ENCODE assay signal across 24 cellular contexts in the genomic region with DNA sequence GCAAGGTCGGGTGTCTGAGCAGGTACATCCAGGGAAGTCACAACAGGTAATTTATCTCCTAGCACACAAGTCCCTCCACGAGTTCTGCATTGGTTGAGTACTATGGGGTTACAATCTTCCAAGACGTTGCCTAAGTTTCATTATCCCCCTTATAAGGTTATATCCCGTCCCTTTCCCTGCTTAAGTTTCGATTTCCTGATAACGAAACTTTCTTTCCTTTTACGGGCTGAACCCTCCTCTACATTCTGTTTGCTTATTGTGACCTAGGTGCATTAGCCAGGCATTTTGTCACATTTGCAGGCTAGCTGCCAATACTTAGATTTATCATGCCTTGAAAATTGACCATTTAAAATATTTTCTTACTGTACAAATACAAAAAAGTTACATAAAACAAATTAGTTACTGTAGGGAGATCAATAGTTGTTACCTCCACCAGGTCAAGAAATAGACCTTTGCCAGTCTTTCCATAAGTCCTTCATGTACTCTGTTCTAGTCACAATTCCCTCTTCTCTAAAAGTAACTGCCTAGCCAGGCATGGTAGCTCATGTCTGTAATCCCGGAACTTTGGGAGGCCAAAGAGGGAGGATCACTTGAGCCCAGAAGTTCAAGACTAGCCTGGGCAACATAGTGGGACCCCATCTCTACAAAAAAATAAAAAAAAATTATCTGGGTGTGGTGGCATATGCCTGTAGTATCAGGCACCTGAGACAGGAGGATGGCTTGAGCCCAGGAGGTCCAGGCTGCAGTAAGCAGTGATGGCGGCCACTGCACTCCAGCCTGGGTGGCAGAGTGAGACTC. TPM values are rescaled to one million over a fixed set of nuclear protein-coding genes. Genes with fewer than 3 reads are reported as not detected.
DNase-seq lines count a peak whose midpoint lies in the region; ATAC-seq and TF ChIP-seq lines count a peak whose summit lies in the region.
"Had no signal": no experiment of that assay in that cellular context is flagged by ENCODE, and none has a peak within 500 bp of the region (broad histone marks: within the 10 kb centered on the region; RNA-seq: fewer than 3 reads in every experiment).

No MANE protein-coding gene starts in this region.

- TF ChIP-seq CTCF in Calu3 (IDR thresholded peaks at IDR 0.05; ENCODE audit: unreplicated experiment) = no peak
- no peak for TF ChIP-seq CTCF in stomach (IDR thresholded peaks at IDR 0.05)
- TF ChIP-seq CTCF in OCI-LY7 (conservative IDR thresholded peaks at IDR 0.05; ENCODE audit: low read length) = no peak

- peaks cover 0 to 8% (median 2%) of the 10 kb centered on the region in 4 donors for H3K4me1 ChIP-seq in stomach
- H3K4me1 ChIP-seq in OCI-LY7 (ENCODE audit: insufficient read depth, low read length, poor library complexity, severe bottlenecking) = peaks cover 3% of the 10 kb centered on the region
- H3K4me1 ChIP-seq: A549, SJSA1 had no signal

- peaks cover 28% of the 10 kb centered on the region for H3K36me3 Mint-ChIP-seq in Calu3 (ENCODE audit: insufficient read depth, unreplicated experiment)

- no peak overlapping the region for H3K4me2 ChIP-seq in OCI-LY7 (ENCODE audit: low read length)
- H3K4me2 ChIP-seq: A549, KMS-11 had no signal

- no peaks in the 10 kb centered on the region for H3K9me3 Mint-ChIP-seq in Calu3 (ENCODE audit: low read depth, unreplicated experiment)
- H3K9me3 Mint-ChIP-seq: CD14-positive monocyte had no signal

- no peaks in the 10 kb centered on the region for H3K79me2 ChIP-seq in OCI-LY7 (ENCODE audit: insufficient read depth, low read depth, low read length)

- no peak for TF ChIP-seq POLR2A in stomach (IDR thresholded peaks at IDR 0.05)

- intact Hi-C loops in Calu3 (cut with micrococcal nuclease; ENCODE audit: unreplicated experiment) (no loop called here), stomach (cut with DNase I; ENCODE audit: low total_unique reads) (no loop called here), OCI-LY7 (cut with micrococcal nuclease; ENCODE audit: unreplicated experiment) (no loop called here)

- no peaks in the 10 kb centered on the region for H3K9me3 ChIP-seq in stomach
- no peaks in the 10 kb centered on the region for H3K9me3 ChIP-seq in OCI-LY7 (ENCODE audit: low read length)
- H3K9me3 ChIP-seq: A549, HAP-1, SJSA1 had no signal

- no peak overlapping the region for H2AFZ ChIP-seq in OCI-LY7 (ENCODE audit: low read length)
- H2AFZ ChIP-seq: GM23248 had no signal

- no peaks in the 10 kb centered on the region for H3K27me3 ChIP-seq in stomach
- H3K27me3 ChIP-seq: SJSA1 had no signal

- H3K27me3 Mint-ChIP-seq in Calu3 (ENCODE audit: unreplicated experiment) = no peaks in the 10 kb centered on the region
- H3K27me3 Mint-ChIP-seq: B cell had no signal

- H3K36me3 ChIP-seq in stomach = peaks cover 0 to 11% (median 2%) of the 10 kb centered on the region in 4 donors
- H3K36me3 ChIP-seq in OCI-LY7 (ENCODE audit: insufficient read depth, low read length) = peaks cover 8% of the 10 kb centered on the region; the same call in 1 of the 2 replicates
- H3K36me3 ChIP-seq: HAP-1, SJSA1 had no signal

- POLR2A ChIA-PET in OCI-LY7 (lab: Charles Lee) = no interaction called here

- peak overlapping the region; percentile 18 to 41 (median 26) for H3K4me3 ChIP-seq in stomach
- H3K4me3 ChIP-seq in OCI-LY7 (ENCODE audit: low read depth, low read length, poor library complexity, severe bottlenecking) = no peak overlapping the region
- H3K4me3 ChIP-seq: A549, GM23248, HAP-1, SJSA1 had no signal

- WGBS in stomach, 5 donors = 41 to 66% (median 60%) methylated on average over 9 of the region's 9 CpGs

- peak overlapping the region; percentile 78 for H3K4me3 Mint-ChIP-seq in Calu3 (ENCODE audit: low read depth, unreplicated experiment)
- H3K4me3 Mint-ChIP-seq: B cell, CD14-positive monocyte had no signal

- no peaks in the 10 kb centered on the region for H4K20me1 ChIP-seq in OCI-LY7 (ENCODE audit: insufficient read depth, low read length)

- peak; percentile 80 for ATAC-seq in left lobe of liver
- ATAC-seq in HG03095 (IDR thresholded peaks at IDR 0.05; ENCODE audit: unreplicated experiment) = no peak
- ATAC-seq: A549, Right ventricle myocardium inferior had no signal

- BruUV-seq in Calu3 (replicated peaks; lab: Mats Ljungman, UMichigan) = TSS peak; percentile 58
- no TSS peak for BruUV-seq in OCI-LY7 (replicated peaks; lab: Mats Ljungman, UMichigan)

- H3K9me2 ChIP-seq in OCI-LY7 (ENCODE audit: insufficient read depth, low read length) = 0 out of 2 replicates have a peak, but pooled peaks cover 2% of the 10 kb centered on the region

- no peak for TF ChIP-seq EP300 in stomach (IDR thresholded peaks at IDR 0.05)

- peaks cover 33% of the 10 kb centered on the region for H3K4me1 Mint-ChIP-seq in Calu3 (ENCODE audit: low read depth, unreplicated experiment)
- H3K4me1 Mint-ChIP-seq: B cell, CD14-positive monocyte had no signal

- H3K27ac ChIP-seq in stomach (peak overlapping the region in 4 of 5 donors; percentile 33 to 70 (median 47)), OCI-LY7 (ENCODE audit: low read depth, low read length, poor library complexity, severe bottlenecking) (no peak overlapping the region)
- H3K27ac ChIP-seq: A549, GM23248, KMS-11, SJSA1 had no signal

- peak; percentile 58 for DNase-seq in Calu3
- peak; percentile 38 for DNase-seq in LoVo (ENCODE audit: low spot score)
- no peak for DNase-seq in left lobe of liver (ENCODE audit: low spot score)
- DNase-seq in stomach = no peak
- no peak for DNase-seq in OCI-LY7 (ENCODE audit: low spot score)
- no peak for DNase-seq in stimulated activated CD4-positive, alpha-beta T cell treated with anti-CD3 and anti-CD28 coated beads, Interleukin-4, amount 100 ng/mL, for 1 hour
- DNase-seq: EL, GF-D8, GM23248, IMR-90, NCI-H1105, NCI-H146, NCI-H2029 treated with DMSO at 0.1 percent for 48 hours, NCI-H524 treated with DMSO at 0.1 percent for 48 hours, NCI-H82, OCI-M1 had no signal

- H3K27ac Mint-ChIP-seq in Calu3 (ENCODE audit: unreplicated experiment) = peak overlapping the region; percentile 97
- H3K27ac Mint-ChIP-seq: B cell had no signal

- CTCF ChIA-PET in Calu3 (lab: Charles Lee) = no interaction called here
- CTCF ChIA-PET in OCI-LY7 (lab: Charles Lee; ENCODE audit: unreplicated experiment) = no interaction called here

RNA-seq across cellular contexts. Expression of gene PITPNB, which starts 14.3 kb away (rescaled TPM):
- total RNA-seq in Calu3 (2022) (136 and 154 TPM in 2 replicates), left lobe of liver (30.6 TPM), stomach (10 to 100 TPM in 4 of 5 donors, 1 to 10 TPM in 1; 6.7 to 91.6 (median 30.3) TPM), OCI-LY7 (2022) (91.9 and 97.4 TPM in 2 replicates)
- 10 to 100 TPM; 24.0 to 39.4 (median 28.1) TPM for polyA plus RNA-seq in stomach
- 21.8 and 26.1 TPM in 2 replicates for total RNA-seq in OCI-LY7 (2014; rRNA removed; shearing (Covaris generic))

Comparison
In these comparisons a context has a peak if more than half of its experiments do, and no peak if none do; other contexts are left out.
1. DNase-seq: peak in Calu3 (single experiment) and LoVo (single experiment); none in left lobe of liver (single experiment), stomach (single experiment), OCI-LY7 (single experiment) and stimulated activated CD4-positive, alpha-beta T cell treated with anti-CD3 and anti-CD28 coated beads, Interleukin-4, amount 100 ng/mL, for 1 hour (single experiment).